8 cellular contexts compared by ENCODE assay signal in genomic region chr9:95494416-95495371, GRCh38. TPM values are rescaled to one million over a fixed set of nuclear protein-coding genes. Genes with fewer than 3 reads are reported as not detected.
DNase-seq lines count a peak whose midpoint lies in the region; ATAC-seq, FAIRE-seq and TF ChIP-seq lines count a peak whose summit lies in the region.

No MANE protein-coding gene starts in this region.

- H4K91ac ChIP-seq in H1 (replicated peaks; ENCODE audit: insufficient read length, low read length) = peak overlapping the region; percentile 17

- no peak overlapping the region for H2BK5ac ChIP-seq in H1 (ENCODE audit: low read depth, low read length)

- CTCF ChIA-PET in activated CD4-positive, alpha-beta T cell treated with anti-CD3 and anti-CD28 coated beads, Interleukin-2, amount 10 ng/mL, durations not matched to agents 7 days and 5 days (lab: Charles Lee) = interaction anchor here (0.5 to 1.3 kb wide), 5 partner anchors 8 to 793 kb away, joined by 3 to 5 read pairs (median 4); no protein-coding TSS in a partner anchor
- CTCF ChIA-PET in H1 (lab: Charles Lee; ENCODE audit: partially characterized antibody) = interaction anchor here (1.5 kb wide), 1 partner anchor 8 kb away, joined by 3 read pairs; no protein-coding TSS in a partner anchor

- H3K9me3 Mint-ChIP-seq in activated CD4-positive, alpha-beta T cell treated with anti-CD3 and anti-CD28 coated beads, Interleukin-2, amount 10 ng/mL, durations not matched to agents 7 days and 5 days = no peaks in the 10 kb centered on the region

- H3K4me1 ChIP-seq in H1 (replicated peaks in 1 of 4; ENCODE audit: control insufficient read depth in 3 of 4, insufficient read depth in 4 of 4, low read length in 3 of 4) = peaks cover 8 to 29% (median 22%) of the 10 kb centered on the region in 4 experiments

- no peaks in the 10 kb centered on the region for H3K23me2 ChIP-seq in H1 (ENCODE audit: low read depth, low read length)

- H3K14ac ChIP-seq in H1 (ENCODE audit: insufficient read length) = no peak overlapping the region

- peak overlapping the region; percentile 94 for H3K27ac Mint-ChIP-seq in activated CD4-positive, alpha-beta T cell treated with anti-CD3 and anti-CD28 coated beads, Interleukin-2, amount 10 ng/mL, durations not matched to agents 7 days and 5 days

- H4K5ac ChIP-seq in H1 (ENCODE audit: insufficient read length, low read depth, low read length) = no peak overlapping the region

- no peak for TF ChIP-seq CTCF in H1 (IDR thresholded peaks at IDR 0.05; ENCODE audit: control extremely low read depth in 1 of 3, insufficient read depth in 1 of 3, low read depth in 1 of 3, low read length in 3 of 3)

- ATAC-seq in GM18858 (IDR thresholded peaks at IDR 0.05; ENCODE audit: unreplicated experiment) (peak; percentile 80), HG02870 (IDR thresholded peaks at IDR 0.05; ENCODE audit: unreplicated experiment) (peak; percentile 94)

- H3K27me3 Mint-ChIP-seq in activated CD4-positive, alpha-beta T cell treated with anti-CD3 and anti-CD28 coated beads, Interleukin-2, amount 10 ng/mL, durations not matched to agents 7 days and 5 days = peaks cover 15% of the 10 kb centered on the region

- no peak overlapping the region; a peak in 1 of 4 replicates for H3K4me2 ChIP-seq in H1 (ENCODE audit: insufficient read depth in 1 of 2, low read depth in 2 of 2, low read length in 2 of 2)

- 83% methylated on average over 29 of the region's 29 CpGs; no CpG with 5 or more reads in 1 of the 2 experiments for WGBS in H1 (ENCODE audit: extremely low coverage in 1 of 2, insufficient coverage in 1 of 2, insufficient read length in 1 of 2, insufficient replicate concordance in 2 of 2, low coverage in 1 of 2, low lambda C conversion rate in 2 of 2, missing lambda C conversion rate in 1 of 2), 2 experiments

- H3K79me2 ChIP-seq in H1 (ENCODE audit: control insufficient read depth in 1 of 2, insufficient read depth in 2 of 2, low read length in 2 of 2) = peaks cover 9 to 93% of the 10 kb centered on the region in 2 experiments

- no peak for FAIRE-seq in H1 (lab: Jason Lieb, UNC)

- no peak overlapping the region for H3K27ac ChIP-seq in H1 (ENCODE audit: low read depth, low read length)

- no peak overlapping the region for H3K23ac ChIP-seq in H1 (ENCODE audit: insufficient read length)

- no peak overlapping the region for H2AK5ac ChIP-seq in H1 (ENCODE audit: low read depth, low read length)

- H4K20me1 ChIP-seq in H1 (replicated peaks in 1 of 2; ENCODE audit: control insufficient read depth in 1 of 2, insufficient read depth in 2 of 2, low read length in 2 of 2) = peaks cover 0 to 16% of the 10 kb centered on the region in 2 experiments

- peaks cover 71% of the 10 kb centered on the region for H3K4me1 Mint-ChIP-seq in activated CD4-positive, alpha-beta T cell treated with anti-CD3 and anti-CD28 coated beads, Interleukin-2, amount 10 ng/mL, durations not matched to agents 7 days and 5 days

- H2BK12ac ChIP-seq in H1 (ENCODE audit: low read depth, low read length) = 0 out of 2 replicates have a peak overlapping the region, but pooled peaks have one; percentile 32

- H4K8ac ChIP-seq in H1 (ENCODE audit: extremely low read depth, insufficient read depth, low read length) = no peak overlapping the region; the same call in 1 of the 2 replicates

- H3K56ac ChIP-seq in H1 (replicated peaks; ENCODE audit: insufficient read length, low read depth, low read length) = no peak overlapping the region

- no peaks in the 10 kb centered on the region for H3K9me3 ChIP-seq in H1 (ENCODE audit: insufficient read depth in 2 of 2, low read depth in 1 of 2, low read length in 1 of 2)

- H3K18ac ChIP-seq in H1 (ENCODE audit: extremely low read depth, low read length) = peak overlapping the region; percentile 44; the same call in 1 of the 2 replicates

- no peak overlapping the region for H2BK120ac ChIP-seq in H1 (replicated peaks; ENCODE audit: low read depth, low read length)

- no peak for TF ChIP-seq RAD21 in H1 (IDR thresholded peaks at IDR 0.05 in 1 of 2, conservative IDR thresholded peaks at IDR 0.05 in 1 of 2; ENCODE audit: low read depth in 2 of 2, low read length in 2 of 2)

- no peak overlapping the region for H3K4me3 ChIP-seq in H1 (ENCODE audit: extremely low read depth in 1 of 4, insufficient read depth in 2 of 4, low read depth in 3 of 4, low read length in 4 of 4)

- TF ChIP-seq EP300 in H1 (IDR thresholded peaks at IDR 0.05; ENCODE audit: borderline replicate concordance in 1 of 2, low read depth in 2 of 2, low read length in 2 of 2) = no peak

- no peaks in the 10 kb centered on the region for H3K27me3 ChIP-seq in H1 (replicated peaks in 1 of 4; ENCODE audit: control insufficient read depth in 3 of 4, extremely low read depth in 1 of 4, insufficient read depth in 3 of 4, low read length in 3 of 4)

- DNase-seq in NCI-H2107 treated with DMSO at 0.1 percent for 48 hours (lab: John Stamatoyannopoulos, UW; ENCODE audit: unreplicated experiment) (peak; percentile 89), H1 (ENCODE audit: low read depth in 1 of 2, low spot score in 2 of 2) (no peak), UCSD-AML1 (lab: John Stamatoyannopoulos, UW; ENCODE audit: unreplicated experiment) (no peak), SK-N-DZ (ENCODE audit: low spot score) (no peak)
- DNase-seq in activated CD4-positive, alpha-beta T cell treated with anti-CD3 and anti-CD28 coated beads, Interleukin-2, amount 10 ng/mL, durations not matched to agents 7 days and 5 days = peak; percentile 90
- peak; percentile 65 to 68 for DNase-seq in stimulated activated CD4-positive, alpha-beta T cell treated with anti-CD3 and anti-CD28 coated beads, Interleukin-15, amount 100 ng/mL, for 1 hour (ENCODE audit: low read depth in 1 of 2, low spot score in 1 of 2)

- no peak overlapping the region for H2AFZ ChIP-seq in H1 (ENCODE audit: low read length)

- H3K79me1 ChIP-seq in H1 (ENCODE audit: low read depth, low read length) = peaks cover 18% of the 10 kb centered on the region

- peak overlapping the region; percentile 77 for H2BK15ac ChIP-seq in H1 (ENCODE audit: low read length)

- H3K36me3 Mint-ChIP-seq in activated CD4-positive, alpha-beta T cell treated with anti-CD3 and anti-CD28 coated beads, Interleukin-2, amount 10 ng/mL, durations not matched to agents 7 days and 5 days (ENCODE audit: low read depth) = no peaks in the 10 kb centered on the region

- H3K9ac ChIP-seq in H1 (replicated peaks in 1 of 4; ENCODE audit: extremely low read depth in 1 of 4, low read depth in 3 of 4, low read length in 3 of 4) = no peak overlapping the region

- H3K36me3 ChIP-seq in H1 (ENCODE audit: control insufficient read depth in 2 of 4, insufficient read depth in 4 of 4, low read length in 3 of 4) = peaks cover 0 to 5% (median 0%) of the 10 kb centered on the region in 4 experiments; a peak in 2 of 8 replicates

- no peak overlapping the region for H3K4ac ChIP-seq in H1 (replicated peaks; ENCODE audit: insufficient read length, low read depth, low read length)

- TF ChIP-seq POLR2A in H1 (IDR thresholded peaks at IDR 0.05; ENCODE audit: control extremely low read depth in 1 of 2, low read depth in 2 of 2, low read length in 2 of 2) = no peak

- H3K4me3 Mint-ChIP-seq in activated CD4-positive, alpha-beta T cell treated with anti-CD3 and anti-CD28 coated beads, Interleukin-2, amount 10 ng/mL, durations not matched to agents 7 days and 5 days = peak overlapping the region; percentile 65

- POLR2A ChIA-PET in activated CD4-positive, alpha-beta T cell treated with anti-CD3 and anti-CD28 coated beads, Interleukin-2, amount 10 ng/mL, durations not matched to agents 7 days and 5 days (lab: Charles Lee) = interaction anchor here (1.2 kb wide), 1 partner anchor 14 kb away, joined by 3 read pairs; no protein-coding TSS in a partner anchor
- POLR2A ChIA-PET in H1 (lab: Charles Lee; ENCODE audit: partially characterized antibody) = interaction anchor here (0.8 to 2.7 kb wide), 3 partner anchors 10 to 19 kb away, joined by 4 to 16 read pairs (median 4); no protein-coding TSS in a partner anchor

- no peak overlapping the region for H2BK20ac ChIP-seq in H1 (ENCODE audit: low read length)

TF ChIP-seq in H1, 55 proteins besides CTCF, POLR2A, EP300 and RAD21:
- TF ChIP-seq NRF1 (IDR thresholded peaks at IDR 0.05; ENCODE audit: low read depth, low read length) (no peak), PHF8 (conservative IDR thresholded peaks at IDR 0.05; ENCODE audit: low read depth, low read length) (no peak), POLR2AphosphoS5 (IDR thresholded peaks at IDR 0.05; ENCODE audit: low read depth, low read length) (no peak), HDAC2 (IDR thresholded peaks at IDR 0.05; ENCODE audit: borderline replicate concordance in 1 of 2, low read depth in 2 of 2, low read length in 2 of 2) (no peak), SP1 (IDR thresholded peaks at IDR 0.05; ENCODE audit: low read depth, low read length) (no peak), CEBPB (IDR thresholded peaks at IDR 0.05; ENCODE audit: low read depth, low read length) (no peak), CTBP2 (IDR thresholded peaks at IDR 0.05; ENCODE audit: borderline replicate concordance, insufficient read depth, insufficient read length, low read length) (no peak)

RNA-seq across cellular contexts. Expression of gene PTCH1, which starts 22.1 kb away (rescaled TPM):
- total RNA-seq in activated CD4-positive, alpha-beta T cell treated with anti-CD3 and anti-CD28 coated beads, Interleukin-2, amount 10 ng/mL, durations not matched to agents 7 days and 5 days = 1 to 10 TPM; 7.1 to 8.9 TPM
- total RNA-seq in H1 (2021; fragmentation: NEBNext Ultra II Directional; extraction: Animal tissue kit (Norgen Biotek cat#: 25700)) = 34.1 and 42.3 TPM in 2 replicates
- 6.4 and 17.9 TPM in 2 replicates for polyA plus RNA-seq in H1 (2011; rRNA removed)
- polyA plus RNA-seq in H1 (2011; cell fraction: cytosol; rRNA removed) = 6.7 TPM
- polyA plus RNA-seq in H1 (2011; cell fraction: nucleus; rRNA removed) = 30.2 TPM
- 8.8 to 11.1 TPM (median 10.7 TPM) in 4 replicates for polyA plus RNA-seq in H1 (2012, experiment 1 of 2)
- 14.3 TPM for polyA plus RNA-seq in H1 (2012, experiment 2 of 2)
- polyA plus RNA-seq in H1 (2013, experiment 1 of 2) = 12.6 TPM
- polyA plus RNA-seq in H1 (2013, experiment 2 of 2) = 12.5 TPM
- 18.6 and 19.0 TPM in 2 replicates for polyA minus RNA-seq in H1 (2011; rRNA and poly(A)+ RNA removed)
- 24.4 TPM for polyA minus RNA-seq in H1 (2011; cell fraction: cytosol; rRNA and poly(A)+ RNA removed)
- polyA minus RNA-seq in H1 (2011; cell fraction: nucleus; rRNA and poly(A)+ RNA removed) = 60.1 TPM
- polyA plus RNA-seq in SK-N-DZ (2014; cell fraction: cytosol; rRNA removed) = 6.5 and 7.5 TPM in 2 replicates
- 11.4 and 18.6 TPM in 2 replicates for polyA plus RNA-seq in SK-N-DZ (2014; cell fraction: nucleus; rRNA removed)

Comparison
In these comparisons a context has a peak if more than half of its experiments do, and no peak if none do; other contexts are left out.
1. DNase-seq: peak in NCI-H2107 treated with DMSO at 0.1 percent for 48 hours (single experiment), activated CD4-positive, alpha-beta T cell treated with anti-CD3 and anti-CD28 coated beads, Interleukin-2, amount 10 ng/mL, durations not matched to agents 7 days and 5 days (single experiment) and stimulated activated CD4-positive, alpha-beta T cell treated with anti-CD3 and anti-CD28 coated beads, Interleukin-15, amount 100 ng/mL, for 1 hour (2 of 2); none in H1 (0 of 2), UCSD-AML1 (single experiment) and SK-N-DZ (single experiment).